In genomic region chr19:608155-609000, GRCh38 we compare ENCODE assay signal across 26 cellular contexts. TPM values are rescaled to one million over a fixed set of nuclear protein-coding genes. Genes with fewer than 3 reads are reported as not detected.
A peak's percentile ranks its signal among the peaks of the same experiment; 100 is the strongest.
DNase-seq lines count a peak whose midpoint lies in the region; ATAC-seq, FAIRE-seq and TF ChIP-seq lines count a peak whose summit lies in the region.
"Had no signal": no experiment of that assay in that cellular context is flagged by ENCODE, and none has a peak within 500 bp of the region (broad histone marks: within the 10 kb centered on the region; RNA-seq: fewer than 3 reads in every experiment).

No MANE protein-coding gene starts in this region.

- FAIRE-seq in urothelium cell line (lab: Jason Lieb, UNC) = no peak
- FAIRE-seq: colon, GM12878, HTR-8/SVneo, islet of Langerhans had no signal

- H3K27ac ChIP-seq in temporal lobe (ENCODE audit: low read depth, low read length) = peak overlapping the region; percentile 61
- H3K27ac ChIP-seq: body of pancreas, esophagus muscularis mucosa, KMS-11, neural progenitor cell, sigmoid colon had no signal

- intact Hi-C loops in left cardiac atrium (cut with DNase I) = no loop called here

- H3K27me3 Mint-ChIP-seq in activated naive CD8-positive, alpha-beta T cell treated with anti-CD3 and anti-CD28 coated beads for 36 hours = no peaks in the 10 kb centered on the region
- H3K27me3 Mint-ChIP-seq in activated naive CD8-positive, alpha-beta T cell treated with anti-CD3 and anti-CD28 coated beads, Interleukin-2, amount 50 U/mL, for 24 hours = no peaks in the 10 kb centered on the region
- H3K27me3 Mint-ChIP-seq: type B pancreatic cell had no signal

- peaks cover 3% of the 10 kb centered on the region for H3K9me3 Mint-ChIP-seq in activated naive CD8-positive, alpha-beta T cell treated with anti-CD3 and anti-CD28 coated beads for 36 hours
- H3K9me3 Mint-ChIP-seq in activated naive CD8-positive, alpha-beta T cell treated with anti-CD3 and anti-CD28 coated beads, Interleukin-2, amount 50 U/mL, for 24 hours = no peaks in the 10 kb centered on the region
- H3K9me3 Mint-ChIP-seq: type B pancreatic cell had no signal

- H3K27ac Mint-ChIP-seq in activated naive CD8-positive, alpha-beta T cell treated with anti-CD3 and anti-CD28 coated beads for 36 hours = no peak overlapping the region
- no peak overlapping the region for H3K27ac Mint-ChIP-seq in activated naive CD8-positive, alpha-beta T cell treated with anti-CD3 and anti-CD28 coated beads, Interleukin-2, amount 50 U/mL, for 24 hours
- H3K27ac Mint-ChIP-seq: neural progenitor cell, type B pancreatic cell, WTC11 had no signal

- H3K36me3 Mint-ChIP-seq in activated naive CD8-positive, alpha-beta T cell treated with anti-CD3 and anti-CD28 coated beads for 36 hours = peaks cover 2% of the 10 kb centered on the region
- H3K36me3 Mint-ChIP-seq in activated naive CD8-positive, alpha-beta T cell treated with anti-CD3 and anti-CD28 coated beads, Interleukin-2, amount 50 U/mL, for 24 hours (ENCODE audit: low read depth) = no peaks in the 10 kb centered on the region
- H3K36me3 Mint-ChIP-seq: type B pancreatic cell had no signal

- H3K4me3 Mint-ChIP-seq in activated naive CD8-positive, alpha-beta T cell treated with anti-CD3 and anti-CD28 coated beads for 36 hours = peak overlapping the region; percentile 60
- H3K4me3 Mint-ChIP-seq in activated naive CD8-positive, alpha-beta T cell treated with anti-CD3 and anti-CD28 coated beads, Interleukin-2, amount 50 U/mL, for 24 hours = no peak overlapping the region
- H3K4me3 Mint-ChIP-seq: neural progenitor cell, type B pancreatic cell, WTC11 had no signal

- ATAC-seq in activated naive CD8-positive, alpha-beta T cell treated with anti-CD3 and anti-CD28 coated beads, Interleukin-2, amount 50 U/mL, for 24 hours = no peak
- ATAC-seq in SK-N-SH treated with all-trans-retinoic acid at 6 μM for 48 hours = peak; percentile 8; the same call in 1 of the 3 replicates
- peak; percentile 4 to 17 for ATAC-seq in left cardiac atrium
- no peak for ATAC-seq in GM18858 (IDR thresholded peaks at IDR 0.05; ENCODE audit: unreplicated experiment)
- no peak for ATAC-seq in HG03045 (IDR thresholded peaks at IDR 0.05; ENCODE audit: unreplicated experiment)
- ATAC-seq: body of pancreas, GM12878, WTC11 had no signal

- no peak for DNase-seq in activated naive CD8-positive, alpha-beta T cell treated with anti-CD3 and anti-CD28 coated beads for 36 hours
- DNase-seq in activated naive CD8-positive, alpha-beta T cell treated with anti-CD3 and anti-CD28 coated beads, Interleukin-2, amount 50 U/mL, for 24 hours = no peak
- DNase-seq in left cardiac atrium (no peak), urothelium cell line (ENCODE audit: low spot score) (no peak)
- DNase-seq: activated CD8-positive, alpha-beta memory T cell treated with anti-CD3 and anti-CD28 coated beads, Interleukin-2, amount 50 U/mL, for 48 hours; BE2C; H7; NCI-H1436 treated with DMSO at 0.1 percent for 48 hours; sigmoid colon had no signal

- peaks cover 14% of the 10 kb centered on the region for H3K4me1 Mint-ChIP-seq in activated naive CD8-positive, alpha-beta T cell treated with anti-CD3 and anti-CD28 coated beads for 36 hours
- H3K4me1 Mint-ChIP-seq in activated naive CD8-positive, alpha-beta T cell treated with anti-CD3 and anti-CD28 coated beads, Interleukin-2, amount 50 U/mL, for 24 hours = peaks cover 29% of the 10 kb centered on the region

TF ChIP-seq in SK-N-SH treated with all-trans-retinoic acid at 6 μM for 48 hours, 23 proteins besides CTCF, POLR2A, EP300 and RAD21:
- TF ChIP-seq POU6F1 (CRISPR knock-in tag; IDR thresholded peaks at IDR 0.05; ENCODE audit: borderline replicate concordance, low read depth) (no peak), GLIS3 (CRISPR knock-in tag; IDR thresholded peaks at IDR 0.05) (no peak), OSR1 (CRISPR knock-in tag; IDR thresholded peaks at IDR 0.05) (no peak), CSDC2 (CRISPR knock-in tag; IDR thresholded peaks at IDR 0.05) (no peak), CSRNP3 (CRISPR knock-in tag; IDR thresholded peaks at IDR 0.05) (no peak), ZC3H10 (CRISPR knock-in tag; IDR thresholded peaks at IDR 0.05) (no peak), TSHZ2 (CRISPR knock-in tag; IDR thresholded peaks at IDR 0.05) (no peak), ZNF565 (CRISPR knock-in tag; conservative IDR thresholded peaks at IDR 0.05; ENCODE audit: low read depth) (no peak), BACH2 (CRISPR knock-in tag; IDR thresholded peaks at IDR 0.05; ENCODE audit: borderline replicate concordance) (no peak), TOX (CRISPR knock-in tag; IDR thresholded peaks at IDR 0.05; ENCODE audit: borderline replicate concordance) (no peak), RARB (CRISPR knock-in tag; IDR thresholded peaks at IDR 0.05) (no peak), ZFP3 (CRISPR knock-in tag; IDR thresholded peaks at IDR 0.05) (no peak), ZNF70 (CRISPR knock-in tag; IDR thresholded peaks at IDR 0.05) (no peak), ISL1 (CRISPR knock-in tag; IDR thresholded peaks at IDR 0.05) (no peak), TCF4 (CRISPR knock-in tag; IDR thresholded peaks at IDR 0.05; ENCODE audit: borderline replicate concordance) (no peak), ZFP30 (CRISPR knock-in tag; IDR thresholded peaks at IDR 0.05) (no peak), ZNF8 (CRISPR knock-in tag; IDR thresholded peaks at IDR 0.05) (no peak), PPARA (CRISPR knock-in tag; IDR thresholded peaks at IDR 0.05; ENCODE audit: borderline replicate concordance) (no peak)

RNA-seq across cellular contexts. Expression of gene HCN2, which starts 18.7 kb away (rescaled TPM):
- under 1 TPM; 0.31 to 0.34 TPM for total RNA-seq in activated naive CD8-positive, alpha-beta T cell treated with anti-CD3 and anti-CD28 coated beads for 36 hours
- 1 to 10 TPM; 4.3 to 10.0 TPM for total RNA-seq in left cardiac atrium
- total RNA-seq in temporal lobe = 9.1 TPM

RNA-seq across cellular contexts. Expression of gene POLRMT, which starts 25.0 kb away (rescaled TPM):
- total RNA-seq in activated naive CD8-positive, alpha-beta T cell treated with anti-CD3 and anti-CD28 coated beads for 36 hours = 10 to 100 TPM; 73.3 to 74.6 TPM
- total RNA-seq in left cardiac atrium (10 to 100 TPM; 33.7 to 43.6 TPM), temporal lobe (11.3 TPM)

RNA-seq across cellular contexts. Expression of gene FGF22, which starts 31.3 kb away (rescaled TPM):
- not detected for total RNA-seq in activated naive CD8-positive, alpha-beta T cell treated with anti-CD3 and anti-CD28 coated beads for 36 hours
- under 1 TPM in 1 of 2 donors, not detected in 1; 0.44 TPM for total RNA-seq in left cardiac atrium
- 0.25 TPM for total RNA-seq in temporal lobe
- total RNA-seq: body of pancreas, Daoy, GM12878, H7, NCI-H460, RPMI7951 had no signal

RNA-seq across cellular contexts. Expression of gene BSG, which starts 36.0 kb away (rescaled TPM):
- total RNA-seq in activated naive CD8-positive, alpha-beta T cell treated with anti-CD3 and anti-CD28 coated beads for 36 hours = 100 to 1,000 TPM; 167 to 168 TPM
- 1,000 to 10,000 TPM in 1 of 2 donors, 100 to 1,000 TPM in 1; 847 to 1,152 TPM for total RNA-seq in left cardiac atrium
- 91.2 TPM for total RNA-seq in temporal lobe

RNA-seq across cellular contexts. Expression of gene RNF126, which starts 54.6 kb away (rescaled TPM):
- total RNA-seq in activated naive CD8-positive, alpha-beta T cell treated with anti-CD3 and anti-CD28 coated beads for 36 hours = 100 to 1,000 TPM; 106 to 108 TPM
- total RNA-seq in left cardiac atrium (10 to 100 TPM; 19.2 to 35.9 TPM), temporal lobe (11.8 TPM)

Comparison
In these comparisons a context has a peak if more than half of its experiments do, and no peak if none do; other contexts are left out.
1. ATAC-seq: peak in SK-N-SH treated with all-trans-retinoic acid at 6 μM for 48 hours (single experiment) and left cardiac atrium (2 of 2); none in activated naive CD8-positive, alpha-beta T cell treated with anti-CD3 and anti-CD28 coated beads, Interleukin-2, amount 50 U/mL, for 24 hours (single experiment), GM18858 (single experiment) and HG03045 (single experiment).